Comparison of ENCODE assay signal across 7 cellular contexts in the genomic region with DNA sequence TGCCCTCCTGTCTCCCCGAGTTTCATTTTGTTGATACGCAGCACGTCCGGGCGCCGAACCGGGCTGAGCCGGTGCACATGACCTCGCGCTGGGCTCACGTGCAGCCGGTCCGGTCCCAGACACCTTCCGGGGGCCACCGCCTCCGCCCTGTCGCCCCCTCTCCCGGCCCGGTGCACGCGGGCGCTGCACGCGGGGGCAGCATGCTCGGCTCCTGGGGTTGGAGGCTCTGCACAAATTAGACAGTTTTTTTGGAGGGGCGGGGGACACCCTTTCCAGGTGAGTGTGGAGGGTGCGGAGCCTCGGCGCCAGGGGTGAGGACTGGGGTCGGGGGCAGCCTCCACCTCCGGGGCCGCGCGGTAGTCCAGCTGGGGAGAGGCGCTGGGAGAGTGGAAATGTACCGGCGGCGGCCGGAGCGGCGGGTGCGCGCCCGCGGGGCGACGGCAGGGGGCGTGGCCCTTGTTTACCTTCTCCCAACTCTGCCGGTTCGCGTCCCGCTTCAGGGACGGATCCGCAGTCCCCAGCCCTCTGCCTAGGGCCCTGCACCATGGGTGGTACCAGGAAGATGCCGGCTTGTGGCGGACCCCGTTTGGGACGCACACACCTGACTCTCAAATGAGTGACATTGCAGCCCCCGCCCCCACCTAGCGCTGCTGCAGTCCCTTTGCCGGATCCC. TPM values are rescaled to one million over a fixed set of nuclear protein-coding genes. Genes with fewer than 3 reads are reported as not detected.
DNase-seq lines count a peak whose midpoint lies in the region; ATAC-seq and TF ChIP-seq lines count a peak whose summit lies in the region.

No MANE protein-coding gene starts in this region.

- peaks cover 0 to 1% (median 0%) of the 10 kb centered on the region in 4 donors for H3K36me3 ChIP-seq in liver (ENCODE audit: control insufficient read depth in 4 of 4, insufficient read depth in 3 of 4, low read depth in 1 of 4, low read length in 3 of 4)

- peak; percentile 24 for ATAC-seq in HG02571 (IDR thresholded peaks at IDR 0.05; ENCODE audit: unreplicated experiment)

- under 1% methylated on average over 61 of the region's 61 CpGs for WGBS in liver

- DNase-seq in NCI-H1694 (lab: John Stamatoyannopoulos, UW) = peak; percentile 63
- peak; percentile 83 for DNase-seq in activated CD4-positive, CD25-positive, alpha-beta regulatory T cell treated with anti-CD3 and anti-CD28 coated beads, Interleukin-2, amount 50 U/mL, for 72 hours
- peak; percentile 33 for DNase-seq in dedifferentiated amniotic fluid mesenchymal stem cell (ENCODE audit: extremely low spot score)
- peak; percentile 75 for DNase-seq in stimulated activated CD4-positive, alpha-beta T cell treated with anti-CD3 and anti-CD28 coated beads, Interleukin-4, amount 100 ng/mL, for 1 hour

- peak; percentile 68 for TF ChIP-seq CTCF in GM12874 (IDR thresholded peaks at IDR 0.05; ENCODE audit: insufficient read depth, low read depth, low read length)
- TF ChIP-seq CTCF in liver (IDR thresholded peaks at IDR 0.05; ENCODE audit: low read depth, low read length, missing input control) = peak; percentile 49

- TF ChIP-seq RAD21 in liver (IDR thresholded peaks at IDR 0.05) = peak in 1 of 2 donors; percentile 16

- peak overlapping the region; percentile 98 to 99 for H3K27ac ChIP-seq in liver (ENCODE audit: low read depth in 1 of 2, low read length in 2 of 2)

- H3K9ac ChIP-seq in liver (ENCODE audit: low read depth in 1 of 2, low read length in 2 of 2) = peak overlapping the region; percentile 18 to 36

- peak overlapping the region; percentile 84 to 89 (median 84) for H3K4me3 ChIP-seq in liver (ENCODE audit: low read depth in 1 of 3, low read length in 3 of 3)

- H3K27me3 ChIP-seq in liver (ENCODE audit: control insufficient read depth in 4 of 4, insufficient read depth in 4 of 4, low read length in 3 of 4) = no peaks in the 10 kb centered on the region

- H3K9me3 ChIP-seq in liver (ENCODE audit: control insufficient read depth in 4 of 4, low read length in 3 of 4) = no peaks in the 10 kb centered on the region

- peaks cover 12 to 44% (median 33%) of the 10 kb centered on the region in 4 donors for H3K4me1 ChIP-seq in liver (ENCODE audit: control insufficient read depth in 4 of 4, insufficient read depth in 4 of 4, low read length in 3 of 4)

TF ChIP-seq in liver, 16 proteins besides CTCF, POLR2A, EP300 and RAD21:
- TF ChIP-seq, protein P1, sequence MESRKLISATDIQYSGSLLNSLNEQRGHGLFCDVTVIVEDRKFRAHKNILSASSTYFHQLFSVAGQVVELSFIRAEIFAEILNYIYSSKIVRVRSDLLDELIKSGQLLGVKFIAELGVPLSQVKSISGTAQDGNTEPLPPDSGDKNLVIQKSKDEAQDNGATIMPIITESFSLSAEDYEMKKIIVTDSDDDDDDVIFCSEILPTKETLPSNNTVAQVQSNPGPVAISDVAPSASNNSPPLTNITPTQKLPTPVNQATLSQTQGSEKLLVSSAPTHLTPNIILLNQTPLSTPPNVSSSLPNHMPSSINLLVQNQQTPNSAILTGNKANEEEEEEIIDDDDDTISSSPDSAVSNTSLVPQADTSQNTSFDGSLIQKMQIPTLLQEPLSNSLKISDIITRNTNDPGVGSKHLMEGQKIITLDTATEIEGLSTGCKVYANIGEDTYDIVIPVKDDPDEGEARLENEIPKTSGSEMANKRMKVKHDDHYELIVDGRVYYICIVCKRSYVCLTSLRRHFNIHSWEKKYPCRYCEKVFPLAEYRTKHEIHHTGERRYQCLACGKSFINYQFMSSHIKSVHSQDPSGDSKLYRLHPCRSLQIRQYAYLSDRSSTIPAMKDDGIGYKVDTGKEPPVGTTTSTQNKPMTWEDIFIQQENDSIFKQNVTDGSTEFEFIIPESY (IDR thresholded peaks at IDR 0.05) = no peak
- peak; percentile 31 for TF ChIP-seq SP1 (IDR thresholded peaks at IDR 0.05)
- peak; percentile 23 for TF ChIP-seq FOXA2 (IDR thresholded peaks at IDR 0.05)
TF ChIP-seq in liver: peak in this region for 2.

RNA-seq across cellular contexts. Expression of a gene that starts 1.1 kb away (rescaled TPM):
- total RNA-seq in liver = 10 to 100 TPM in 1 of 2 donors, 1 to 10 TPM in 1; 5.7 to 11.4 TPM
- 1 to 10 TPM; 3.9 to 5.3 TPM for polyA plus RNA-seq in liver

Comparison
In these comparisons a context has a peak if more than half of its experiments do, and no peak if none do; other contexts are left out.
1. Peak in every context shown above with its lines: DNase-seq, ATAC-seq, H3K4me3 ChIP-seq and H3K27ac ChIP-seq.
2. DNase-seq: peak in every context shown above with its lines; median percentile 83 in activated CD4-positive, CD25-positive, alpha-beta regulatory T cell treated with anti-CD3 and anti-CD28 coated beads, Interleukin-2, amount 50 U/mL, for 72 hours; 75 in stimulated activated CD4-positive, alpha-beta T cell treated with anti-CD3 and anti-CD28 coated beads, Interleukin-4, amount 100 ng/mL, for 1 hour; 63 in NCI-H1694; 33 in dedifferentiated amniotic fluid mesenchymal stem cell.